In the genomic region with DNA sequence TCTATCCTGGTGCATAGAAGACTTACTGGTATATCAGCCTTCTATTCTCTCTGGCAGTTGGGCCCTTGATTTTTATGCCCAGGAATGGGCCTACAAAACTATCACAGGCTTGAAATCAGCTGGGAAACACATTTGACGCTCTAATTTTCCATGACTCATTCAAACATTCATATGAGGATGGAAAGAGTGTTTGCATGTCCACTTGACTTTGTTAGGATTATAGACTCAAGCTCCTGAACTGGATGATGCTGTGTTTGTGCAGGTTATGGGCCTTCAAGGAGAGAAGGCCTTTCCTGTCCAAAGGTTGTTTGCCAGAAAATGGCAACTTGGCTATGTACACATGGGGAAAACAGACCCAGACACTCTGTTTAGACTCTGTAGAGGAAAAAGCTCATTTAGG, we compare ENCODE assay signal across 1 cellular context.
TF ChIP-seq lines count a peak whose summit lies in the region.

No MANE protein-coding gene starts in this region.

TF ChIP-seq in HepG2, 621 proteins besides CTCF, POLR2A, EP300 and RAD21 (continued from another document):
- TF ChIP-seq, protein P1, sequence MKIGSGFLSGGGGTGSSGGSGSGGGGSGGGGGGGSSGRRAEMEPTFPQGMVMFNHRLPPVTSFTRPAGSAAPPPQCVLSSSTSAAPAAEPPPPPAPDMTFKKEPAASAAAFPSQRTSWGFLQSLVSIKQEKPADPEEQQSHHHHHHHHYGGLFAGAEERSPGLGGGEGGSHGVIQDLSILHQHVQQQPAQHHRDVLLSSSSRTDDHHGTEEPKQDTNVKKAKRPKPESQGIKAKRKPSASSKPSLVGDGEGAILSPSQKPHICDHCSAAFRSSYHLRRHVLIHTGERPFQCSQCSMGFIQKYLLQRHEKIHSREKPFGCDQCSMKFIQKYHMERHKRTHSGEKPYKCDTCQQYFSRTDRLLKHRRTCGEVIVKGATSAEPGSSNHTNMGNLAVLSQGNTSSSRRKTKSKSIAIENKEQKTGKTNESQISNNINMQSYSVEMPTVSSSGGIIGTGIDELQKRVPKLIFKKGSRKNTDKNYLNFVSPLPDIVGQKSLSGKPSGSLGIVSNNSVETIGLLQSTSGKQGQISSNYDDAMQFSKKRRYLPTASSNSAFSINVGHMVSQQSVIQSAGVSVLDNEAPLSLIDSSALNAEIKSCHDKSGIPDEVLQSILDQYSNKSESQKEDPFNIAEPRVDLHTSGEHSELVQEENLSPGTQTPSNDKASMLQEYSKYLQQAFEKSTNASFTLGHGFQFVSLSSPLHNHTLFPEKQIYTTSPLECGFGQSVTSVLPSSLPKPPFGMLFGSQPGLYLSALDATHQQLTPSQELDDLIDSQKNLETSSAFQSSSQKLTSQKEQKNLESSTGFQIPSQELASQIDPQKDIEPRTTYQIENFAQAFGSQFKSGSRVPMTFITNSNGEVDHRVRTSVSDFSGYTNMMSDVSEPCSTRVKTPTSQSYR (CRISPR knock-in tag; IDR thresholded peaks at IDR 0.05; ENCODE audit: borderline replicate concordance) = no peak
- TF ChIP-seq DPF2 (CRISPR knock-in tag; IDR thresholded peaks at IDR 0.05; ENCODE audit: borderline replicate concordance, low read depth) (peak; percentile 57; the same call in 1 of the 2 replicates), ZSCAN25 (CRISPR knock-in tag; IDR thresholded peaks at IDR 0.05) (no peak), ZNF883 (CRISPR knock-in tag; IDR thresholded peaks at IDR 0.05; ENCODE audit: not compliant biosample characterization) (no peak), KDM4B (CRISPR knock-in tag; IDR thresholded peaks at IDR 0.05) (no peak), FOXP1 (IDR thresholded peaks at IDR 0.05) (no peak), FOXP1 (CRISPR knock-in tag; IDR thresholded peaks at IDR 0.05) (peak; percentile 78), NCOR1 (IDR thresholded peaks at IDR 0.05; ENCODE audit: borderline replicate concordance, low read length) (peak; percentile 56; the same call in 1 of the 2 replicates), MIXL1 (CRISPR knock-in tag; IDR thresholded peaks at IDR 0.05) (peak; percentile 84), BRD4 (CRISPR knock-in tag; IDR thresholded peaks at IDR 0.05) (no peak), ZNF337 (CRISPR knock-in tag; IDR thresholded peaks at IDR 0.05; ENCODE audit: borderline replicate concordance, low read depth) (no peak), JUNB (CRISPR knock-in tag; IDR thresholded peaks at IDR 0.05; ENCODE audit: borderline replicate concordance) (no peak), MED13 (CRISPR knock-in tag; IDR thresholded peaks at IDR 0.05) (peak; percentile 24; the same call in 1 of the 2 replicates), CEBPB (IDR thresholded peaks at IDR 0.05; ENCODE audit: borderline replicate concordance, low read depth, low read length) (no peak), ZNF180 (CRISPR knock-in tag; IDR thresholded peaks at IDR 0.05; ENCODE audit: borderline replicate concordance, low read depth) (no peak), ZFAT (CRISPR knock-in tag; conservative IDR thresholded peaks at IDR 0.05) (0 out of 2 replicates have a peak, but pooled peaks have one; percentile 12)
- TF ChIP-seq, protein P2, sequence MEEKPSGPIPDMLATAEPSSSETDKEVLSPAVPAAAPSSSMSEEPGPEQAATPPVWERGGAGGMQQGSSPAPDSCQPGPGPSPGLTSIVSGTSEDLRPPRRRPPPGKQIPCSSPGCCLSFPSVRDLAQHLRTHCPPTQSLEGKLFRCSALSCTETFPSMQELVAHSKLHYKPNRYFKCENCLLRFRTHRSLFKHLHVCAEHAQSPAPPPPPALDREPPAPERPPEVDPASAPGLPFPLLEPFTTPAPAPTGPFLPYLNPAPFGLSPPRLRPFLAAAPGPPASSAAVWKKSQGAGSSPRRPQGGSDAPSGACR (CRISPR knock-in tag; IDR thresholded peaks at IDR 0.05) = no peak
- TF ChIP-seq, protein P3, sequence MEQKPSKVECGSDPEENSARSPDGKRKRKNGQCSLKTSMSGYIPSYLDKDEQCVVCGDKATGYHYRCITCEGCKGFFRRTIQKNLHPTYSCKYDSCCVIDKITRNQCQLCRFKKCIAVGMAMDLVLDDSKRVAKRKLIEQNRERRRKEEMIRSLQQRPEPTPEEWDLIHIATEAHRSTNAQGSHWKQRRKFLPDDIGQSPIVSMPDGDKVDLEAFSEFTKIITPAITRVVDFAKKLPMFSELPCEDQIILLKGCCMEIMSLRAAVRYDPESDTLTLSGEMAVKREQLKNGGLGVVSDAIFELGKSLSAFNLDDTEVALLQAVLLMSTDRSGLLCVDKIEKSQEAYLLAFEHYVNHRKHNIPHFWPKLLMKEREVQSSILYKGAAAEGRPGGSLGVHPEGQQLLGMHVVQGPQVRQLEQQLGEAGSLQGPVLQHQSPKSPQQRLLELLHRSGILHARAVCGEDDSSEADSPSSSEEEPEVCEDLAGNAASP (CRISPR knock-in tag; IDR thresholded peaks at IDR 0.05; ENCODE audit: borderline replicate concordance) = 0 out of 2 replicates have a peak, but pooled peaks have one; percentile 17
TF ChIP-seq in HepG2: peak in this region for 111.
